In genomic region chr12:53219956-53220856, GRCh38 we compare ENCODE assay signal across 8 cellular contexts. TPM values are rescaled to one million over a fixed set of nuclear protein-coding genes. Genes with fewer than 3 reads are reported as not detected.
DNase-seq lines count a peak whose midpoint lies in the region; ATAC-seq lines count a peak whose summit lies in the region.

No MANE protein-coding gene starts in this region.

- H3K27me3 ChIP-seq in esophagus (ENCODE audit: control insufficient read depth in 1 of 2, insufficient read depth in 2 of 2, low read length in 2 of 2) (no peaks in the 10 kb centered on the region), muscle layer of duodenum (ENCODE audit: low read depth, low read length) (no peaks in the 10 kb centered on the region)

- H3K9me3 Mint-ChIP-seq in activated T-cell treated with anti-CD3 and anti-CD28 coated beads, Interleukin-2, amount 50 U/mL, for 24 hours: no peaks in the 10 kb centered on the region

- peak; percentile 45 for DNase-seq in NCI-H2029 treated with DMSO at 0.1 percent for 48 hours (lab: John Stamatoyannopoulos, UW)
- no peak for DNase-seq in NCI-H2029 (lab: John Stamatoyannopoulos, UW)
- peak; percentile 69 for DNase-seq in NOMO-1 treated with DMSO at 0.1 percent for 48 hours (lab: John Stamatoyannopoulos, UW; ENCODE audit: unreplicated experiment)
- DNase-seq in activated T-cell treated with anti-CD3 and anti-CD28 coated beads, Interleukin-2, amount 50 U/mL, for 24 hours: peak; percentile 84
- DNase-seq in stimulated activated naive CD4-positive, alpha-beta T cell treated with Interleukin-2 at 50 U/mL for 16 hours (lab: John Stamatoyannopoulos, UW): peak; percentile 85

- H3K27ac Mint-ChIP-seq in activated T-cell treated with anti-CD3 and anti-CD28 coated beads, Interleukin-2, amount 50 U/mL, for 24 hours: peak overlapping the region; percentile 96

- H3K4me3 Mint-ChIP-seq in activated T-cell treated with anti-CD3 and anti-CD28 coated beads, Interleukin-2, amount 50 U/mL, for 24 hours: peak overlapping the region; percentile 89

- peak; percentile 31 for ATAC-seq in HG02981 (IDR thresholded peaks at IDR 0.05; ENCODE audit: unreplicated experiment)

- H3K36me3 ChIP-seq in esophagus (ENCODE audit: control insufficient read depth in 2 of 2, insufficient read depth in 2 of 2, low read length in 1 of 2) (peaks cover 5 to 6% of the 10 kb centered on the region in 2 donors), muscle layer of duodenum (ENCODE audit: control insufficient read depth in 1 of 2, insufficient read depth in 2 of 2, low read length in 2 of 2) (peaks cover 0 to 2% of the 10 kb centered on the region in 2 donors)

- H3K36me3 Mint-ChIP-seq in activated T-cell treated with anti-CD3 and anti-CD28 coated beads, Interleukin-2, amount 50 U/mL, for 24 hours (ENCODE audit: low read depth): peaks cover 25% of the 10 kb centered on the region

- peaks cover 84% of the 10 kb centered on the region for H3K4me1 Mint-ChIP-seq in activated T-cell treated with anti-CD3 and anti-CD28 coated beads, Interleukin-2, amount 50 U/mL, for 24 hours (ENCODE audit: low read depth)

- H3K27me3 Mint-ChIP-seq in activated T-cell treated with anti-CD3 and anti-CD28 coated beads, Interleukin-2, amount 50 U/mL, for 24 hours: no peaks in the 10 kb centered on the region

- peak overlapping the region; percentile 72 to 75 for H3K4me3 ChIP-seq in esophagus (ENCODE audit: low read depth in 1 of 2, low read length in 2 of 2)
- peak overlapping the region; percentile 88 for H3K4me3 ChIP-seq in muscle layer of duodenum (ENCODE audit: low read depth in 1 of 2, low read length in 2 of 2)

- no peaks in the 10 kb centered on the region for H3K9me3 ChIP-seq in esophagus (ENCODE audit: control insufficient read depth in 2 of 2, insufficient read depth in 1 of 2, low read depth in 1 of 2, low read length in 1 of 2)
- no peaks in the 10 kb centered on the region for H3K9me3 ChIP-seq in muscle layer of duodenum (ENCODE audit: control insufficient read depth in 1 of 2, low read length in 2 of 2)

- 0 to 1% methylated on average over 49 to 57 of the region's 57 CpGs for WGBS in esophagus, 2 donors

- peaks cover 12 to 40% of the 10 kb centered on the region in 2 donors for H3K4me1 ChIP-seq in esophagus (ENCODE audit: control insufficient read depth in 2 of 2, insufficient read depth in 2 of 2, low read length in 1 of 2)
- H3K4me1 ChIP-seq in muscle layer of duodenum (ENCODE audit: control insufficient read depth in 1 of 2, insufficient read depth in 2 of 2, low read length in 2 of 2): peaks cover 32 to 55% of the 10 kb centered on the region in 2 donors

- H3K27ac ChIP-seq in esophagus (ENCODE audit: low read depth in 2 of 2, low read length in 1 of 2) (peak overlapping the region; percentile 99 to 100), muscle layer of duodenum (ENCODE audit: low read length) (peak overlapping the region; percentile 74)

RNA-seq across cellular contexts. Expression of gene RARG, which starts 11.8 kb away (rescaled TPM):
- 100 to 1,000 TPM in 1 of 2 donors, 10 to 100 TPM in 1; 84.8 to 104 TPM for polyA plus RNA-seq in esophagus

RNA-seq across cellular contexts. Expression of gene ITGB7, which starts 13.2 kb away (rescaled TPM):
- 1 to 10 TPM; 7.5 to 8.0 TPM for polyA plus RNA-seq in esophagus

RNA-seq across cellular contexts. Expression of gene CSAD, which starts 39.5 kb away (rescaled TPM):
- 10 to 100 TPM; 25.6 to 63.7 TPM for polyA plus RNA-seq in esophagus

RNA-seq across cellular contexts. Expression of gene ZNF740, which starts 39.7 kb away (rescaled TPM):
- polyA plus RNA-seq in esophagus: 1 to 10 TPM; 4.7 to 5.3 TPM

RNA-seq across cellular contexts. Expression of gene ESPL1, which starts 47.9 kb away (rescaled TPM):
- 10 to 100 TPM; 43.8 to 66.1 TPM for polyA plus RNA-seq in esophagus
